23 cellular contexts compared by ENCODE assay signal in genomic region chr1:177013273-177013672, GRCh38.
"Had no signal": no experiment of that assay in that cellular context is flagged by ENCODE, and none has a peak within 500 bp of the region (broad histone marks: within the 10 kb centered on the region; RNA-seq: fewer than 3 reads in every experiment).

No MANE protein-coding gene starts in this region.

- ATAC-seq: effector memory CD8-positive, alpha-beta T cell; esophagus mucosa; foreskin keratinocyte; gastroesophageal sphincter; heart left ventricle; left colon; left lung; left ventricle myocardium superior; lower lobe of right lung; mucosa of descending colon had no signal

- H3K27ac ChIP-seq: colonic mucosa, epithelial cell of prostate, foreskin keratinocyte, gastroesophageal sphincter, heart left ventricle, hepatocyte, left lung, lower lobe of right lung had no signal

- DNase-seq: colonic mucosa; cortex of kidney; effector CD8-positive, alpha-beta T cell; effector memory CD8-positive, alpha-beta T cell; endodermal cell; erythroblast; foreskin keratinocyte; heart left ventricle; immature natural killer cell; islet precursor cell; kidney; kidney glomerular epithelial cell; left colon; left lung; left ventricle myocardium superior; lower lobe of right lung; mesenchymal stem cell; mucosa of descending colon; naive B cell had no signal
